Comparison of ENCODE assay signal across 8 cellular contexts in the genomic region with DNA sequence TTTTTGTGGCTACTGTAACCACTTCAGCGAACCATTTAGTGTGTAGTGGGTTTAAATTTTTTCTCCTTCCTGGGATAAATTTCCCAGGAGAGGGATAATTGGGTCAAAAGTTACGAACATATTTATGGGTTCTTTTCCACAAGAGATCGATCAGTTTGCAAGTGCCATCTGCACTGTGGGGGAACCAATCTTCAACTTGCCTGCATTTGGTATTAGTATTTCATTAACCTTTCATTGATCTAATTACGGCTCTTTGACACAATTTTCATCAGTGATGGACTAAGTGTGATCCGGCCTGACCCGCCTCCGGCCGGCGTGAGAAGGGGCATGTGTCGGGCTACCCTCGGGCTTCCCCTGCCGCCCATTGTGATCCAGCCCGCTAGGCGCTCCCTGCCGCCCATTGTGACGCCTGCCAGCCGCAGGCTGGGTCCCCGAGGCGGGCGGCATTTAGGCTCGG.
DNase-seq lines count a peak whose midpoint lies in the region; ATAC-seq and TF ChIP-seq lines count a peak whose summit lies in the region.
"Not testable (repeated sequence)": the region's sequence is repeated elsewhere in the genome, so short reads cannot be mapped to it uniquely, and the experiment has no call there.

No MANE protein-coding gene starts in this region.

- 46% methylated on average over 6 of the region's 21 CpGs for WGBS in esophagus muscularis mucosa

- not testable (repeated sequence) for H3K9me3 Mint-ChIP-seq in Caco-2 (ENCODE audit: unreplicated experiment); stimulated activated naive B cell treated with anti-CD40 and anti-IgM and Interleukin-4, amounts not matched to agents 10 μg/mL and 1 μg/mL and 100 μg/mL, for 72 hours

- DNase-seq in Caco-2 = peak in 1 of 2 experiments; percentile 13
- not testable (repeated sequence) for DNase-seq in PC-9; esophagus muscularis mucosa (ENCODE audit: extremely low spot score); stimulated activated naive B cell treated with anti-CD40 and anti-IgM and Interleukin-4, amounts not matched to agents 10 μg/mL and 1 μg/mL and 100 μg/mL, for 72 hours
- peak; percentile 4 for DNase-seq in activated effector memory CD4-positive, alpha-beta T cell treated with Interleukin-2 at 50 U/mL for 16 hours

- not testable (repeated sequence) for H3K4me1 ChIP-seq in Caco-2; PC-9 (replicated peaks; ENCODE audit: insufficient read depth); mononuclear cell (ENCODE audit: insufficient read depth, low read length)
- peaks cover 15 to 17% (median 16%) of the 10 kb centered on the region in 4 donors for H3K4me1 ChIP-seq in esophagus muscularis mucosa

- H3K27me3 ChIP-seq in Caco-2 (replicated peaks; ENCODE audit: control insufficient read depth, insufficient read depth, low read length); PC-9 (ENCODE audit: insufficient read depth, low read depth); esophagus muscularis mucosa; mononuclear cell (ENCODE audit: insufficient read depth, low read length): not testable (repeated sequence)

- H3F3A ChIP-seq in PC-9 (ENCODE audit: insufficient read depth, low read depth) = not testable (repeated sequence)

- H3K27ac ChIP-seq in PC-9 = not testable (repeated sequence)
- peak overlapping the region in 2 of 4 donors; percentile 78 to 83 for H3K27ac ChIP-seq in esophagus muscularis mucosa (replicated peaks in 1 of 4)

- peaks cover 13% of the 10 kb centered on the region for H3K36me3 Mint-ChIP-seq in Caco-2 (ENCODE audit: insufficient read depth, unreplicated experiment)
- H3K36me3 Mint-ChIP-seq in stimulated activated naive B cell treated with anti-CD40 and anti-IgM and Interleukin-4, amounts not matched to agents 10 μg/mL and 1 μg/mL and 100 μg/mL, for 72 hours = peaks cover 7 to 13% of the 10 kb centered on the region in 2 donors

- H3K9me3 ChIP-seq in Caco-2; PC-9 (ENCODE audit: insufficient read depth, low read depth); esophagus muscularis mucosa; mononuclear cell (ENCODE audit: low read depth, low read length): not testable (repeated sequence)

- H3K36me3 ChIP-seq in Caco-2 (ENCODE audit: control insufficient read depth, insufficient read depth, low read length); PC-9 (ENCODE audit: low read depth); esophagus muscularis mucosa: not testable (repeated sequence)

- not testable (repeated sequence) for H3K27me3 Mint-ChIP-seq in Caco-2 (ENCODE audit: insufficient read depth, unreplicated experiment)
- H3K27me3 Mint-ChIP-seq in stimulated activated naive B cell treated with anti-CD40 and anti-IgM and Interleukin-4, amounts not matched to agents 10 μg/mL and 1 μg/mL and 100 μg/mL, for 72 hours = peaks cover 6 to 13% of the 10 kb centered on the region in 2 donors

- POLR2A ChIA-PET in Caco-2 (lab: Charles Lee) = not testable (repeated sequence)
- POLR2A ChIA-PET in PC-9 (lab: Charles Lee; ENCODE audit: unreplicated experiment) = interaction anchor here (0.7 kb wide), 1 partner anchor 489 kb away, joined by 3 read pairs; no protein-coding TSS in a partner anchor

- peak; percentile 15 for ATAC-seq in GM21528 (IDR thresholded peaks at IDR 0.05; ENCODE audit: low FRiP score, unreplicated experiment)
- peak; percentile 15 for ATAC-seq in HG03354 (IDR thresholded peaks at IDR 0.05; ENCODE audit: poor library complexity, severe bottlenecking, unreplicated experiment)
- peak in 1 of 2 donors; percentile 3 for ATAC-seq in stimulated activated naive B cell treated with anti-CD40 and anti-IgM and Interleukin-4, amounts not matched to agents 10 μg/mL and 1 μg/mL and 100 μg/mL, for 72 hours (replicated peaks)

- TF ChIP-seq POLR2A in esophagus muscularis mucosa (IDR thresholded peaks at IDR 0.05; ENCODE audit: low read depth) = not testable (repeated sequence)

- H3K27ac Mint-ChIP-seq in Caco-2 (ENCODE audit: unreplicated experiment); stimulated activated naive B cell treated with anti-CD40 and anti-IgM and Interleukin-4, amounts not matched to agents 10 μg/mL and 1 μg/mL and 100 μg/mL, for 72 hours: not testable (repeated sequence)

- not testable (repeated sequence) for H3K4me1 Mint-ChIP-seq in Caco-2 (ENCODE audit: low read depth, unreplicated experiment)
- peaks cover 10 to 11% of the 10 kb centered on the region in 2 donors for H3K4me1 Mint-ChIP-seq in stimulated activated naive B cell treated with anti-CD40 and anti-IgM and Interleukin-4, amounts not matched to agents 10 μg/mL and 1 μg/mL and 100 μg/mL, for 72 hours

- not testable (repeated sequence) for H3K9me2 ChIP-seq in PC-9 (ENCODE audit: insufficient read depth)

- H3K4me3 ChIP-seq in Caco-2 (ENCODE audit: low read depth, low read length) = peak overlapping the region; percentile 53
- peak overlapping the region; percentile 53; the same call in 1 of the 2 replicates for H3K4me3 ChIP-seq in PC-9
- H3K4me3 ChIP-seq in esophagus muscularis mucosa = peak overlapping the region; percentile 59 to 69 (median 67)
- peak overlapping the region; percentile 42 for H3K4me3 ChIP-seq in mononuclear cell (ENCODE audit: low read length)

- not testable (repeated sequence) for H3K79me2 ChIP-seq in PC-9 (ENCODE audit: low read depth)

- intact Hi-C loops in Caco-2 (cut with micrococcal nuclease; ENCODE audit: unreplicated experiment) = loop anchor here (2.0 kb wide), 1 partner anchor 95 kb away; no protein-coding TSS in a partner anchor
- intact Hi-C loops in PC-9 (cut with micrococcal nuclease; ENCODE audit: unreplicated experiment) = loop anchor here (5.0 kb wide), 1 partner anchor 134 kb away; no protein-coding TSS in a partner anchor
- intact Hi-C loops in esophagus muscularis mucosa (cut with DNase I) = loop anchor here (5.0 to 10.0 kb wide), 2 partner anchors 194 to 287 kb away; a partner anchor contains a TSS

- BruUV-seq in Caco-2 (replicated peaks; lab: Mats Ljungman, UMichigan) = not testable (repeated sequence)
- TSS peak; percentile 52 for BruUV-seq in PC-9 (replicated peaks; lab: Mats Ljungman, UMichigan)

- CTCF ChIA-PET in Caco-2 (lab: Charles Lee); PC-9 (lab: Charles Lee): not testable (repeated sequence)

- H2AFZ ChIP-seq in PC-9 = not testable (repeated sequence)

- not testable (repeated sequence) for H4K20me1 ChIP-seq in PC-9 (ENCODE audit: insufficient read depth)

- H3K4me3 Mint-ChIP-seq in Caco-2 (ENCODE audit: unreplicated experiment) = peak overlapping the region; percentile 98
- peak overlapping the region; percentile 97 to 98 for H3K4me3 Mint-ChIP-seq in stimulated activated naive B cell treated with anti-CD40 and anti-IgM and Interleukin-4, amounts not matched to agents 10 μg/mL and 1 μg/mL and 100 μg/mL, for 72 hours

- H3K4me2 ChIP-seq in PC-9 = peak overlapping the region; percentile 79

- TF ChIP-seq EP300 in esophagus muscularis mucosa (IDR thresholded peaks at IDR 0.05) = not testable (repeated sequence)

- TF ChIP-seq CTCF in Caco-2 (IDR thresholded peaks at IDR 0.05; ENCODE audit: insufficient read depth in 1 of 2, low read depth in 1 of 2, low read length in 1 of 2, severe bottlenecking in 1 of 2, unreplicated experiment in 1 of 2); PC-9 (conservative IDR thresholded peaks at IDR 0.05); esophagus muscularis mucosa (IDR thresholded peaks at IDR 0.05): not testable (repeated sequence)
